Comparison of ENCODE assay signal across 1 cellular context in the genomic region with DNA sequence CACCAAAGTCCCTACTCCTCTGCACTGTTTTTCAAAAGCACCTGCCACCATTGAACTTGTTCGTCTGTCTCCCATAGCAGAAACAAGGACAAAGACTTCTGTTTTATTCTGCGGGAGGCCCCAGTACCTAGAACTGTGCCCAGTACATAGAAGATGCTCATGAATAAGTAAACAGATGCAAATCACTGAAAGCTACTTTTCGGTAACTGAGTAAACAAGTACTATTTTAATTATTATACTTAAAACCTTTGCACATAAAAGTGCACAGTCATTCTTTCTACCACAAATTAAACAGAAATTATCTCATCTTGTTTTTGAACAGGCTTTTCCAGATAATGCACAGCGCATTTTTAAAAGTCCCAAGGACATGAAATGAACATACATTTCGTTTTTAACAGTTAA.
TF ChIP-seq lines count a peak whose summit lies in the region.

No MANE protein-coding gene starts in this region.

TF ChIP-seq in HEK293, 187 proteins besides CTCF, POLR2A, EP300 and RAD21 (continued from another document):
- TF ChIP-seq, protein P1, sequence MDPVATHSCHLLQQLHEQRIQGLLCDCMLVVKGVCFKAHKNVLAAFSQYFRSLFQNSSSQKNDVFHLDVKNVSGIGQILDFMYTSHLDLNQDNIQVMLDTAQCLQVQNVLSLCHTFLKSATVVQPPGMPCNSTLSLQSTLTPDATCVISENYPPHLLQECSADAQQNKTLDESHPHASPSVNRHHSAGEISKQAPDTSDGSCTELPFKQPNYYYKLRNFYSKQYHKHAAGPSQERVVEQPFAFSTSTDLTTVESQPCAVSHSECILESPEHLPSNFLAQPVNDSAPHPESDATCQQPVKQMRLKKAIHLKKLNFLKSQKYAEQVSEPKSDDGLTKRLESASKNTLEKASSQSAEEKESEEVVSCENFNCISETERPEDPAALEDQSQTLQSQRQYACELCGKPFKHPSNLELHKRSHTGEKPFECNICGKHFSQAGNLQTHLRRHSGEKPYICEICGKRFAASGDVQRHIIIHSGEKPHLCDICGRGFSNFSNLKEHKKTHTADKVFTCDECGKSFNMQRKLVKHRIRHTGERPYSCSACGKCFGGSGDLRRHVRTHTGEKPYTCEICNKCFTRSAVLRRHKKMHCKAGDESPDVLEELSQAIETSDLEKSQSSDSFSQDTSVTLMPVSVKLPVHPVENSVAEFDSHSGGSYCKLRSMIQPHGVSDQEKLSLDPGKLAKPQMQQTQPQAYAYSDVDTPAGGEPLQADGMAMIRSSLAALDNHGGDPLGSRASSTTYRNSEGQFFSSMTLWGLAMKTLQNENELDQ (tag by site-specific recombination; IDR thresholded peaks at IDR 0.05; ENCODE audit: low read depth), result no peak
- no peak for TF ChIP-seq ZNF561 (tag by site-specific recombination; IDR thresholded peaks at IDR 0.05; ENCODE audit: borderline replicate concordance)
- no peak for TF ChIP-seq ZNF302 (tag by site-specific recombination; IDR thresholded peaks at IDR 0.05; ENCODE audit: low read depth)
- no peak for TF ChIP-seq MZF1 (tag by site-specific recombination; IDR thresholded peaks at IDR 0.05; ENCODE audit: borderline replicate concordance)
- TF ChIP-seq ZNF404 (tag by site-specific recombination; IDR thresholded peaks at IDR 0.05), result no peak
- TF ChIP-seq, protein P2, sequence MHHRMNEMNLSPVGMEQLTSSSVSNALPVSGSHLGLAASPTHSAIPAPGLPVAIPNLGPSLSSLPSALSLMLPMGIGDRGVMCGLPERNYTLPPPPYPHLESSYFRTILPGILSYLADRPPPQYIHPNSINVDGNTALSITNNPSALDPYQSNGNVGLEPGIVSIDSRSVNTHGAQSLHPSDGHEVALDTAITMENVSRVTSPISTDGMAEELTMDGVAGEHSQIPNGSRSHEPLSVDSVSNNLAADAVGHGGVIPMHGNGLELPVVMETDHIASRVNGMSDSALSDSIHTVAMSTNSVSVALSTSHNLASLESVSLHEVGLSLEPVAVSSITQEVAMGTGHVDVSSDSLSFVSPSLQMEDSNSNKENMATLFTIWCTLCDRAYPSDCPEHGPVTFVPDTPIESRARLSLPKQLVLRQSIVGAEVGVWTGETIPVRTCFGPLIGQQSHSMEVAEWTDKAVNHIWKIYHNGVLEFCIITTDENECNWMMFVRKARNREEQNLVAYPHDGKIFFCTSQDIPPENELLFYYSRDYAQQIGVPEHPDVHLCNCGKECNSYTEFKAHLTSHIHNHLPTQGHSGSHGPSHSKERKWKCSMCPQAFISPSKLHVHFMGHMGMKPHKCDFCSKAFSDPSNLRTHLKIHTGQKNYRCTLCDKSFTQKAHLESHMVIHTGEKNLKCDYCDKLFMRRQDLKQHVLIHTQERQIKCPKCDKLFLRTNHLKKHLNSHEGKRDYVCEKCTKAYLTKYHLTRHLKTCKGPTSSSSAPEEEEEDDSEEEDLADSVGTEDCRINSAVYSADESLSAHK (tag by site-specific recombination; IDR thresholded peaks at IDR 0.05), result no peak
- TF ChIP-seq ZNF660 (tag by site-specific recombination; IDR thresholded peaks at IDR 0.05), result no peak
- TF ChIP-seq ZNF777 (tag by site-specific recombination; IDR thresholded peaks at IDR 0.05; ENCODE audit: borderline replicate concordance), result no peak
- TF ChIP-seq ZNF19 (tag by site-specific recombination; IDR thresholded peaks at IDR 0.05; ENCODE audit: low read depth), result no peak
- TF ChIP-seq, protein P3, sequence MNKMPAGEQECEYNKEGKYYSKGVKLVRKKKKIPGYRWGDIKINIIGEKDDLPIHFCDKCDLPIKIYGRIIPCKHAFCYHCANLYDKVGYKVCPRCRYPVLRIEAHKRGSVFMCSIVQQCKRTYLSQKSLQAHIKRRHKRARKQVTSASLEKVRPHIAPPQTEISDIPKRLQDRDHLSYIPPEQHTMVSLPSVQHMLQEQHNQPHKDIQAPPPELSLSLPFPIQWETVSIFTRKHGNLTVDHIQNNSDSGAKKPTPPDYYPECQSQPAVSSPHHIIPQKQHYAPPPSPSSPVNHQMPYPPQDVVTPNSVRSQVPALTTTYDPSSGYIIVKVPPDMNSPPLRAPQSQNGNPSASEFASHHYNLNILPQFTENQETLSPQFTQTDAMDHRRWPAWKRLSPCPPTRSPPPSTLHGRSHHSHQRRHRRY (tag by site-specific recombination; IDR thresholded peaks at IDR 0.05), result no peak
- no peak for TF ChIP-seq ZNF621 (tag by site-specific recombination; IDR thresholded peaks at IDR 0.05)
- TF ChIP-seq ZXDB (tag by site-specific recombination; IDR thresholded peaks at IDR 0.05), result no peak
